In genomic region chr3:130849111-130849552, GRCh38 we compare ENCODE assay signal across 8 cellular contexts. TPM values are rescaled to one million over a fixed set of nuclear protein-coding genes. Genes with fewer than 3 reads are reported as not detected.
A peak's percentile ranks its signal among the peaks of the same experiment; 100 is the strongest.
DNase-seq lines count a peak whose midpoint lies in the region; ATAC-seq, FAIRE-seq and TF ChIP-seq lines count a peak whose summit lies in the region.

No MANE protein-coding gene starts in this region.

- dilution Hi-C loops in keratinocyte (cut with MboI; ENCODE audit: extremely low pct_ligation_motif_present, low sequenced_read_pairs), result no loop called here

- no peak overlapping the region for H2AFZ ChIP-seq in keratinocyte (ENCODE audit: control insufficient read depth, low read length)

- intact Hi-C loops in esophagus muscularis mucosa (cut with DNase I), result no loop called here

- no peak overlapping the region for H3K27ac Mint-ChIP-seq in CD8-positive, alpha-beta memory T cell

- POLR2A ChIA-PET in CD8-positive, alpha-beta memory T cell (lab: Charles Lee), result no interaction called here

- TF ChIP-seq EP300 in esophagus muscularis mucosa (IDR thresholded peaks at IDR 0.05), result no peak

- no peaks in the 10 kb centered on the region for H4K20me1 ChIP-seq in keratinocyte (ENCODE audit: control insufficient read depth, extremely low read depth, insufficient read depth, low read length)

- H3K4me2 ChIP-seq in keratinocyte (ENCODE audit: control insufficient read depth, extremely low read depth, insufficient read depth, low read depth, low read length), result peak overlapping the region; percentile 93

- peak; percentile 77 for FAIRE-seq in keratinocyte (lab: Jason Lieb, UNC)

- CTCF ChIA-PET in CD8-positive, alpha-beta memory T cell (lab: Charles Lee), result no interaction called here

- H3K9me3 Mint-ChIP-seq in CD8-positive, alpha-beta memory T cell, result no peaks in the 10 kb centered on the region

- H3K9me1 ChIP-seq in keratinocyte (ENCODE audit: control insufficient read depth, extremely low read depth, insufficient read depth, low read length), result no peaks in the 10 kb centered on the region

- H3K36me3 ChIP-seq in CD8-positive, alpha-beta memory T cell (ENCODE audit: insufficient read depth, low read length), result no peaks in the 10 kb centered on the region
- no peaks in the 10 kb centered on the region for H3K36me3 ChIP-seq in Peyer's patch
- H3K36me3 ChIP-seq in keratinocyte (ENCODE audit: control insufficient read depth in 2 of 2, extremely low read depth in 1 of 2, insufficient read depth in 2 of 2, low read length in 2 of 2), result no peaks in the 10 kb centered on the region
- H3K36me3 ChIP-seq in esophagus muscularis mucosa, result no peaks in the 10 kb centered on the region

- H3K4me3 ChIP-seq in CD8-positive, alpha-beta memory T cell (ENCODE audit: low read length), result no peak overlapping the region
- no peak overlapping the region for H3K4me3 ChIP-seq in LNCaP clone FGC (ENCODE audit: low read depth, low read length)
- H3K4me3 ChIP-seq in Peyer's patch, result no peak overlapping the region
- H3K4me3 ChIP-seq in keratinocyte (ENCODE audit: control insufficient read depth in 2 of 3, extremely low read depth in 1 of 3, insufficient read depth in 2 of 3, low read depth in 1 of 3, low read length in 3 of 3), result no peak overlapping the region
- no peak overlapping the region for H3K4me3 ChIP-seq in esophagus muscularis mucosa

- TF ChIP-seq CTCF in LNCaP clone FGC (IDR thresholded peaks at IDR 0.05; ENCODE audit: control insufficient read depth, extremely low read depth, insufficient read depth), result no peak
- no peak for TF ChIP-seq CTCF in Peyer's patch (IDR thresholded peaks at IDR 0.05)
- no peak for TF ChIP-seq CTCF in keratinocyte (optimal IDR thresholded peaks at IDR 0.05 in 1 of 3, IDR thresholded peaks at IDR 0.05 in 1 of 3, conservative IDR thresholded peaks at IDR 0.05 in 1 of 3; ENCODE audit: extremely low read depth in 1 of 3, insufficient read depth in 2 of 3, low read length in 3 of 3)
- no peak for TF ChIP-seq CTCF in esophagus muscularis mucosa (IDR thresholded peaks at IDR 0.05)

- no peak for ATAC-seq in HG03520 (IDR thresholded peaks at IDR 0.05; ENCODE audit: unreplicated experiment)

- TF ChIP-seq POLR2A in Peyer's patch (IDR thresholded peaks at IDR 0.05) (no peak), esophagus muscularis mucosa (IDR thresholded peaks at IDR 0.05; ENCODE audit: low read depth) (no peak)

- WGBS in esophagus muscularis mucosa, result 0% methylated on average over 1 of the region's 1 CpG

- H3K27me3 ChIP-seq in CD8-positive, alpha-beta memory T cell (ENCODE audit: insufficient read depth, low read length, poor library complexity, severe bottlenecking), result no peaks in the 10 kb centered on the region
- no peaks in the 10 kb centered on the region for H3K27me3 ChIP-seq in Peyer's patch
- no peaks in the 10 kb centered on the region for H3K27me3 ChIP-seq in keratinocyte (ENCODE audit: control insufficient read depth, extremely low read depth, insufficient read depth, low read length)
- no peaks in the 10 kb centered on the region for H3K27me3 ChIP-seq in esophagus muscularis mucosa

- no peaks in the 10 kb centered on the region for H3K9me3 ChIP-seq in CD8-positive, alpha-beta memory T cell (ENCODE audit: low read length)
- H3K9me3 ChIP-seq in Peyer's patch (no peaks in the 10 kb centered on the region), keratinocyte (ENCODE audit: control insufficient read depth, low read depth, low read length) (no peaks in the 10 kb centered on the region), esophagus muscularis mucosa (no peaks in the 10 kb centered on the region)

- H3K79me2 ChIP-seq in keratinocyte (ENCODE audit: control insufficient read depth, insufficient read depth, low read length), result peaks cover 20% of the 10 kb centered on the region

- peaks cover 3 to 4% of the 10 kb centered on the region in 2 donors for H3K27me3 Mint-ChIP-seq in CD8-positive, alpha-beta memory T cell

- peak overlapping the region; percentile 20 for H3K27ac ChIP-seq in CD8-positive, alpha-beta memory T cell (ENCODE audit: low read depth, low read length)
- no peak overlapping the region for H3K27ac ChIP-seq in Peyer's patch
- H3K27ac ChIP-seq in keratinocyte (ENCODE audit: control insufficient read depth, insufficient read depth, low read length), result peak overlapping the region; percentile 97
- H3K27ac ChIP-seq in esophagus muscularis mucosa (replicated peaks in 1 of 4), result no peak overlapping the region

- peaks cover 7% of the 10 kb centered on the region for H3K4me1 ChIP-seq in CD8-positive, alpha-beta memory T cell (ENCODE audit: insufficient read depth, low read length)
- no peaks in the 10 kb centered on the region for H3K4me1 ChIP-seq in Peyer's patch
- peaks cover 43% of the 10 kb centered on the region for H3K4me1 ChIP-seq in keratinocyte (ENCODE audit: control insufficient read depth, extremely low read depth, insufficient read depth, low read length)
- H3K4me1 ChIP-seq in esophagus muscularis mucosa, result peaks cover 11 to 32% (median 16%) of the 10 kb centered on the region in 4 donors

- no peak overlapping the region for H3K4me3 Mint-ChIP-seq in CD8-positive, alpha-beta memory T cell

- peak overlapping the region; percentile 46 for H3K9ac ChIP-seq in keratinocyte (ENCODE audit: control insufficient read depth, extremely low read depth, insufficient read depth, low read length)

- DNase-seq in CD8-positive, alpha-beta memory T cell, result no peak
- DNase-seq in LNCaP clone FGC (ENCODE audit: low read depth) (peak; percentile 99), Peyer's patch (peak in 2 of 3 donors; percentile 68 to 72), keratinocyte (ENCODE audit: low read depth, low spot score) (no peak), NCI-H1694 treated with DMSO at 0.1 percent for 48 hours (lab: John Stamatoyannopoulos, UW) (no peak), esophagus muscularis mucosa (ENCODE audit: extremely low spot score) (no peak), inferior parietal cortex (ENCODE audit: extremely low spot score) (no peak)

- H3K4me1 Mint-ChIP-seq in CD8-positive, alpha-beta memory T cell, result peaks cover 12 to 22% (median 18%) of the 10 kb centered on the region in 3 donors

- H3K36me3 Mint-ChIP-seq in CD8-positive, alpha-beta memory T cell, result no peaks in the 10 kb centered on the region

RNA-seq across cellular contexts. Expression of gene ATP2C1, which starts 44.8 kb away (rescaled TPM):
- 10 to 100 TPM; 68.4 to 71.7 TPM for total RNA-seq in CD8-positive, alpha-beta memory T cell
- polyA plus RNA-seq in CD8-positive, alpha-beta memory T cell, result 15.0 TPM
- total RNA-seq in Peyer's patch (10 to 100 TPM; 32.2 to 49.5 (median 40.8) TPM), esophagus muscularis mucosa (10 to 100 TPM; 32.1 to 52.3 (median 35.0) TPM)
- 91.3 to 141 TPM (median 112 TPM) in 3 replicates for polyA plus RNA-seq in keratinocyte
- 221 TPM for polyA plus RNA-seq in keratinocyte (2011; ENCODE audit: low read depth)
- 52.1 and 106 TPM in 2 replicates for polyA plus RNA-seq in keratinocyte (2011; cell fraction: cytosol; rRNA removed)
- 149 and 200 TPM in 2 replicates for polyA plus RNA-seq in keratinocyte (2011; cell fraction: nucleus; rRNA removed)
- 64.0 and 75.1 TPM in 2 replicates for polyA plus RNA-seq in keratinocyte (2012; ENCODE audit: low replicate concordance)
- 32.8 to 260 TPM (median 161 TPM) in 3 replicates for polyA minus RNA-seq in keratinocyte
- polyA minus RNA-seq in keratinocyte (2011; cell fraction: cytosol; rRNA and poly(A)+ RNA removed), result 85.2 TPM
- 143 and 252 TPM in 2 replicates for polyA minus RNA-seq in keratinocyte (2011; cell fraction: nucleus; rRNA and poly(A)+ RNA removed)

Comparison
In these comparisons a context has a peak if more than half of its experiments do, and no peak if none do; other contexts are left out.
1. DNase-seq: peak in LNCaP clone FGC (single experiment) and Peyer's patch (2 of 3); none in CD8-positive, alpha-beta memory T cell (0 of 5), keratinocyte (single experiment), NCI-H1694 treated with DMSO at 0.1 percent for 48 hours (single experiment), esophagus muscularis mucosa (single experiment) and inferior parietal cortex (single experiment).
2. H3K27ac ChIP-seq: peak in CD8-positive, alpha-beta memory T cell (single experiment) and keratinocyte (single experiment); none in Peyer's patch (0 of 4) and esophagus muscularis mucosa (0 of 4).